ENCODE assay signal across 1 cellular context in genomic region chr12:117042171-117042809, GRCh38.
TF ChIP-seq lines count a peak whose summit lies in the region.

No MANE protein-coding gene starts in this region.

TF ChIP-seq in K562, 482 proteins besides CTCF, POLR2A, EP300 and RAD21 (continued from another document and continues in another):
- TF ChIP-seq, protein P1, sequence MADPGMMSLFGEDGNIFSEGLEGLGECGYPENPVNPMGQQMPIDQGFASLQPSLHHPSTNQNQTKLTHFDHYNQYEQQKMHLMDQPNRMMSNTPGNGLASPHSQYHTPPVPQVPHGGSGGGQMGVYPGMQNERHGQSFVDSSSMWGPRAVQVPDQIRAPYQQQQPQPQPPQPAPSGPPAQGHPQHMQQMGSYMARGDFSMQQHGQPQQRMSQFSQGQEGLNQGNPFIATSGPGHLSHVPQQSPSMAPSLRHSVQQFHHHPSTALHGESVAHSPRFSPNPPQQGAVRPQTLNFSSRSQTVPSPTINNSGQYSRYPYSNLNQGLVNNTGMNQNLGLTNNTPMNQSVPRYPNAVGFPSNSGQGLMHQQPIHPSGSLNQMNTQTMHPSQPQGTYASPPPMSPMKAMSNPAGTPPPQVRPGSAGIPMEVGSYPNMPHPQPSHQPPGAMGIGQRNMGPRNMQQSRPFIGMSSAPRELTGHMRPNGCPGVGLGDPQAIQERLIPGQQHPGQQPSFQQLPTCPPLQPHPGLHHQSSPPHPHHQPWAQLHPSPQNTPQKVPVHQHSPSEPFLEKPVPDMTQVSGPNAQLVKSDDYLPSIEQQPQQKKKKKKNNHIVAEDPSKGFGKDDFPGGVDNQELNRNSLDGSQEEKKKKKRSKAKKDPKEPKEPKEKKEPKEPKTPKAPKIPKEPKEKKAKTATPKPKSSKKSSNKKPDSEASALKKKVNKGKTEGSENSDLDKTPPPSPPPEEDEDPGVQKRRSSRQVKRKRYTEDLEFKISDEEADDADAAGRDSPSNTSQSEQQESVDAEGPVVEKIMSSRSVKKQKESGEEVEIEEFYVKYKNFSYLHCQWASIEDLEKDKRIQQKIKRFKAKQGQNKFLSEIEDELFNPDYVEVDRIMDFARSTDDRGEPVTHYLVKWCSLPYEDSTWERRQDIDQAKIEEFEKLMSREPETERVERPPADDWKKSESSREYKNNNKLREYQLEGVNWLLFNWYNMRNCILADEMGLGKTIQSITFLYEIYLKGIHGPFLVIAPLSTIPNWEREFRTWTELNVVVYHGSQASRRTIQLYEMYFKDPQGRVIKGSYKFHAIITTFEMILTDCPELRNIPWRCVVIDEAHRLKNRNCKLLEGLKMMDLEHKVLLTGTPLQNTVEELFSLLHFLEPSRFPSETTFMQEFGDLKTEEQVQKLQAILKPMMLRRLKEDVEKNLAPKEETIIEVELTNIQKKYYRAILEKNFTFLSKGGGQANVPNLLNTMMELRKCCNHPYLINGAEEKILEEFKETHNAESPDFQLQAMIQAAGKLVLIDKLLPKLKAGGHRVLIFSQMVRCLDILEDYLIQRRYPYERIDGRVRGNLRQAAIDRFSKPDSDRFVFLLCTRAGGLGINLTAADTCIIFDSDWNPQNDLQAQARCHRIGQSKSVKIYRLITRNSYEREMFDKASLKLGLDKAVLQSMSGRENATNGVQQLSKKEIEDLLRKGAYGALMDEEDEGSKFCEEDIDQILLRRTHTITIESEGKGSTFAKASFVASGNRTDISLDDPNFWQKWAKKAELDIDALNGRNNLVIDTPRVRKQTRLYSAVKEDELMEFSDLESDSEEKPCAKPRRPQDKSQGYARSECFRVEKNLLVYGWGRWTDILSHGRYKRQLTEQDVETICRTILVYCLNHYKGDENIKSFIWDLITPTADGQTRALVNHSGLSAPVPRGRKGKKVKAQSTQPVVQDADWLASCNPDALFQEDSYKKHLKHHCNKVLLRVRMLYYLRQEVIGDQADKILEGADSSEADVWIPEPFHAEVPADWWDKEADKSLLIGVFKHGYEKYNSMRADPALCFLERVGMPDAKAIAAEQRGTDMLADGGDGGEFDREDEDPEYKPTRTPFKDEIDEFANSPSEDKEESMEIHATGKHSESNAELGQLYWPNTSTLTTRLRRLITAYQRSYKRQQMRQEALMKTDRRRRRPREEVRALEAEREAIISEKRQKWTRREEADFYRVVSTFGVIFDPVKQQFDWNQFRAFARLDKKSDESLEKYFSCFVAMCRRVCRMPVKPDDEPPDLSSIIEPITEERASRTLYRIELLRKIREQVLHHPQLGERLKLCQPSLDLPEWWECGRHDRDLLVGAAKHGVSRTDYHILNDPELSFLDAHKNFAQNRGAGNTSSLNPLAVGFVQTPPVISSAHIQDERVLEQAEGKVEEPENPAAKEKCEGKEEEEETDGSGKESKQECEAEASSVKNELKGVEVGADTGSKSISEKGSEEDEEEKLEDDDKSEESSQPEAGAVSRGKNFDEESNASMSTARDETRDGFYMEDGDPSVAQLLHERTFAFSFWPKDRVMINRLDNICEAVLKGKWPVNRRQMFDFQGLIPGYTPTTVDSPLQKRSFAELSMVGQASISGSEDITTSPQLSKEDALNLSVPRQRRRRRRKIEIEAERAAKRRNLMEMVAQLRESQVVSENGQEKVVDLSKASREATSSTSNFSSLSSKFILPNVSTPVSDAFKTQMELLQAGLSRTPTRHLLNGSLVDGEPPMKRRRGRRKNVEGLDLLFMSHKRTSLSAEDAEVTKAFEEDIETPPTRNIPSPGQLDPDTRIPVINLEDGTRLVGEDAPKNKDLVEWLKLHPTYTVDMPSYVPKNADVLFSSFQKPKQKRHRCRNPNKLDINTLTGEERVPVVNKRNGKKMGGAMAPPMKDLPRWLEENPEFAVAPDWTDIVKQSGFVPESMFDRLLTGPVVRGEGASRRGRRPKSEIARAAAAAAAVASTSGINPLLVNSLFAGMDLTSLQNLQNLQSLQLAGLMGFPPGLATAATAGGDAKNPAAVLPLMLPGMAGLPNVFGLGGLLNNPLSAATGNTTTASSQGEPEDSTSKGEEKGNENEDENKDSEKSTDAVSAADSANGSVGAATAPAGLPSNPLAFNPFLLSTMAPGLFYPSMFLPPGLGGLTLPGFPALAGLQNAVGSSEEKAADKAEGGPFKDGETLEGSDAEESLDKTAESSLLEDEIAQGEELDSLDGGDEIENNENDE (IDR thresholded peaks at IDR 0.05; ENCODE audit: low read depth, low read length), result no peak
- TF ChIP-seq, protein P2, sequence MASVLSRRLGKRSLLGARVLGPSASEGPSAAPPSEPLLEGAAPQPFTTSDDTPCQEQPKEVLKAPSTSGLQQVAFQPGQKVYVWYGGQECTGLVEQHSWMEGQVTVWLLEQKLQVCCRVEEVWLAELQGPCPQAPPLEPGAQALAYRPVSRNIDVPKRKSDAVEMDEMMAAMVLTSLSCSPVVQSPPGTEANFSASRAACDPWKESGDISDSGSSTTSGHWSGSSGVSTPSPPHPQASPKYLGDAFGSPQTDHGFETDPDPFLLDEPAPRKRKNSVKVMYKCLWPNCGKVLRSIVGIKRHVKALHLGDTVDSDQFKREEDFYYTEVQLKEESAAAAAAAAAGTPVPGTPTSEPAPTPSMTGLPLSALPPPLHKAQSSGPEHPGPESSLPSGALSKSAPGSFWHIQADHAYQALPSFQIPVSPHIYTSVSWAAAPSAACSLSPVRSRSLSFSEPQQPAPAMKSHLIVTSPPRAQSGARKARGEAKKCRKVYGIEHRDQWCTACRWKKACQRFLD (CRISPR knock-in tag; IDR thresholded peaks at IDR 0.05), result peak; percentile 99
- TF ChIP-seq MEF2A (IDR thresholded peaks at IDR 0.05; ENCODE audit: control insufficient read depth, low read depth, low read length) (peak; percentile 74; the same call in 1 of the 2 replicates), KLF10 (CRISPR knock-in tag; IDR thresholded peaks at IDR 0.05) (no peak), ZNF717 (CRISPR knock-in tag; IDR thresholded peaks at IDR 0.05) (0 out of 2 replicates have a peak, but pooled peaks have one; percentile 37), ELK3 (CRISPR knock-in tag; IDR thresholded peaks at IDR 0.05) (no peak; the same call in 1 of the 2 replicates), SMAD2 (IDR thresholded peaks at IDR 0.05; ENCODE audit: low read depth, low read length) (no peak), KDM4B (IDR thresholded peaks at IDR 0.05; ENCODE audit: borderline replicate concordance in 2 of 2, low read depth in 1 of 2) (peak in 1 of 2 experiments; percentile 88; a peak in 2 of 4 replicates), GABPA (tag; conservative IDR thresholded peaks at IDR 0.05; ENCODE audit: low read depth) (0 out of 2 replicates have a peak, but pooled peaks have one; percentile 33), CC2D1A (IDR thresholded peaks at IDR 0.05) (peak; percentile 100), ZNF766 (CRISPR knock-in tag; conservative IDR thresholded peaks at IDR 0.05) (peak; percentile 97), MYC (IDR thresholded peaks at IDR 0.05; ENCODE audit: low read depth, low read length) (peak; percentile 94), MYC (CRISPR knock-in tag; IDR thresholded peaks at IDR 0.05; ENCODE audit: borderline replicate concordance, low read depth) (no peak), NFIX (CRISPR knock-in tag; IDR thresholded peaks at IDR 0.05; ENCODE audit: low read depth) (no peak), NCOR1 (IDR thresholded peaks at IDR 0.05) (peak; percentile 100), CBFA2T3 (IDR thresholded peaks at IDR 0.05) (peak; percentile 100), GMEB1 (CRISPR knock-in tag; IDR thresholded peaks at IDR 0.05) (peak; percentile 49; the same call in 1 of the 2 replicates), ZNF518B (CRISPR knock-in tag; IDR thresholded peaks at IDR 0.05) (no peak), SNIP1 (IDR thresholded peaks at IDR 0.05; ENCODE audit: low read depth) (no peak), ZNF830 (CRISPR knock-in tag; IDR thresholded peaks at IDR 0.05) (0 out of 2 replicates have a peak, but pooled peaks have one; percentile 12), HMG20B (CRISPR knock-in tag; IDR thresholded peaks at IDR 0.05) (no peak), KAT7 (CRISPR knock-in tag; IDR thresholded peaks at IDR 0.05; ENCODE audit: borderline replicate concordance) (no peak; the same call in 1 of the 2 replicates), POLR2AphosphoS2 (IDR thresholded peaks at IDR 0.05; ENCODE audit: low read length) (no peak), ZNF780A (CRISPR knock-in tag; IDR thresholded peaks at IDR 0.05) (no peak), ETV6 (IDR thresholded peaks at IDR 0.05; ENCODE audit: borderline replicate concordance in 1 of 2, low read depth in 2 of 2, low read length in 1 of 2) (peak in 1 of 2 experiments; percentile 86; a peak in 2 of 4 replicates), ETV6 (CRISPR knock-in tag; IDR thresholded peaks at IDR 0.05; ENCODE audit: borderline replicate concordance) (no peak), BRF1 (IDR thresholded peaks at IDR 0.05; ENCODE audit: borderline replicate concordance, extremely low read depth, insufficient read length) (no peak), STAT6 (CRISPR knock-in tag; IDR thresholded peaks at IDR 0.05) (no peak), FUS (optimal IDR thresholded peaks at IDR 0.05; ENCODE audit: low read depth, low read length) (no peak), BCOR (IDR thresholded peaks at IDR 0.05) (peak; percentile 97), TCF3 (CRISPR knock-in tag; IDR thresholded peaks at IDR 0.05) (peak; percentile 100), ZNF707 (CRISPR knock-in tag; conservative IDR thresholded peaks at IDR 0.05) (peak; percentile 54; the same call in 1 of the 2 replicates), ILF3 (IDR thresholded peaks at IDR 0.05; ENCODE audit: borderline replicate concordance) (peak; percentile 99), ZSCAN32 (CRISPR knock-in tag; IDR thresholded peaks at IDR 0.05) (peak; percentile 21; the same call in 1 of the 2 replicates), ZNF584 (CRISPR knock-in tag; IDR thresholded peaks at IDR 0.05; ENCODE audit: low read depth) (peak; percentile 94; the same call in 1 of the 2 replicates)
- TF ChIP-seq, protein P3, sequence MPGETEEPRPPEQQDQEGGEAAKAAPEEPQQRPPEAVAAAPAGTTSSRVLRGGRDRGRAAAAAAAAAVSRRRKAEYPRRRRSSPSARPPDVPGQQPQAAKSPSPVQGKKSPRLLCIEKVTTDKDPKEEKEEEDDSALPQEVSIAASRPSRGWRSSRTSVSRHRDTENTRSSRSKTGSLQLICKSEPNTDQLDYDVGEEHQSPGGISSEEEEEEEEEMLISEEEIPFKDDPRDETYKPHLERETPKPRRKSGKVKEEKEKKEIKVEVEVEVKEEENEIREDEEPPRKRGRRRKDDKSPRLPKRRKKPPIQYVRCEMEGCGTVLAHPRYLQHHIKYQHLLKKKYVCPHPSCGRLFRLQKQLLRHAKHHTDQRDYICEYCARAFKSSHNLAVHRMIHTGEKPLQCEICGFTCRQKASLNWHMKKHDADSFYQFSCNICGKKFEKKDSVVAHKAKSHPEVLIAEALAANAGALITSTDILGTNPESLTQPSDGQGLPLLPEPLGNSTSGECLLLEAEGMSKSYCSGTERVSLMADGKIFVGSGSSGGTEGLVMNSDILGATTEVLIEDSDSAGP (CRISPR knock-in tag; IDR thresholded peaks at IDR 0.05), result 0 out of 2 replicates have a peak, but pooled peaks have one; percentile 13
